In the genomic region with DNA sequence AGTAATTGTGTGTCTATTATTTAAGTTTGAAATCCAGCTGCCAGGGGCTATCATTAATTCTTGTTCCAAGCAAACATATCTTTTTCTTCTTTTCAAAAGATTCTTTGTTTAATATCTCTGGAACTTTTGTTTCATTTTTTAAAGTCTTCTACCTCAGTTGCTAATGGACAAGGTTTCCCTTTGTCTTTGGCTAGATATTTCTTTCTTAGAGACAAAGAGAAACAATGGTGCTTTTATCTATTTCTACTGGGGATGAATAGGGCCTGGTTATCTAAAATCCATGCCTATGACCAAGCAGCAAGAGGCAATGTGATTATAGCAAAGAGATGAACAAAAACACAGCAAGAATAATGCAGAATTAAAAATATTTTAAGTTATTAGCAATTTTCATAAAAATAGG, we compare ENCODE assay signal across 19 cellular contexts.
"Had no signal": no experiment of that assay in that cellular context is flagged by ENCODE, and none has a peak within 500 bp of the region (broad histone marks: within the 10 kb centered on the region; RNA-seq: fewer than 3 reads in every experiment).

No MANE protein-coding gene starts in this region.

- H3K36me3 Mint-ChIP-seq: activated naive CD4-positive, alpha-beta T cell treated with anti-CD3 and anti-CD28 coated beads, Interleukin-2, amount 50 U/mL, for 24 hours; naive B cell had no signal

- H3K4me1 Mint-ChIP-seq: activated CD4-positive, alpha-beta T cell treated with anti-CD3 and anti-CD28 coated beads for 36 hours; activated naive CD4-positive, alpha-beta T cell treated with anti-CD3 and anti-CD28 coated beads, Interleukin-2, amount 50 U/mL, for 24 hours; brain; naive B cell had no signal

- H3K27ac ChIP-seq: gastrocnemius medialis, spleen, tibial artery had no signal

- DNase-seq: activated CD4-positive, alpha-beta memory T cell treated with anti-CD3 and anti-CD28 coated beads for 36 hours; activated CD4-positive, alpha-beta T cell treated with anti-CD3 and anti-CD28 coated beads for 36 hours; activated effector memory CD4-positive, alpha-beta T cell treated with anti-CD3 and anti-CD28 coated beads, Interleukin-2, amount 50 U/mL, for 16 hours; activated T-cell treated with anti-CD3 and anti-CD28 coated beads, Interleukin-2, amount 50 U/mL, for 48 hours; aorta; dermis blood vessel endothelial cell; effector memory CD4-positive, alpha-beta T cell; gastrocnemius medialis; left colon; mesendoderm; naive B cell; spleen; stimulated activated CD4-positive, alpha-beta T cell treated with anti-CD3 and anti-CD28 coated beads, Interleukin-4, amount 100 ng/mL, for 24 hours; stimulated activated naive CD4-positive, alpha-beta T cell treated with Interleukin-2 at 50 U/mL for 16 hours; T-helper 1 cell; tibial artery had no signal

- H3K27ac Mint-ChIP-seq: activated CD4-positive, alpha-beta memory T cell treated with anti-CD3 and anti-CD28 coated beads for 36 hours; activated CD4-positive, alpha-beta T cell treated with anti-CD3 and anti-CD28 coated beads for 36 hours; activated naive CD4-positive, alpha-beta T cell treated with anti-CD3 and anti-CD28 coated beads, Interleukin-2, amount 50 U/mL, for 24 hours; brain; naive B cell had no signal

- H3K4me3 Mint-ChIP-seq: activated CD4-positive, alpha-beta memory T cell treated with anti-CD3 and anti-CD28 coated beads for 36 hours; activated CD4-positive, alpha-beta T cell treated with anti-CD3 and anti-CD28 coated beads for 36 hours; activated naive CD4-positive, alpha-beta T cell treated with anti-CD3 and anti-CD28 coated beads, Interleukin-2, amount 50 U/mL, for 24 hours; brain; naive B cell had no signal

- ATAC-seq: activated CD4-positive, alpha-beta T cell treated with anti-CD3 and anti-CD28 coated beads for 36 hours; esophagus mucosa; gastrocnemius medialis; left colon had no signal
